ENCODE assay signal across 12 cellular contexts in the genomic region with DNA sequence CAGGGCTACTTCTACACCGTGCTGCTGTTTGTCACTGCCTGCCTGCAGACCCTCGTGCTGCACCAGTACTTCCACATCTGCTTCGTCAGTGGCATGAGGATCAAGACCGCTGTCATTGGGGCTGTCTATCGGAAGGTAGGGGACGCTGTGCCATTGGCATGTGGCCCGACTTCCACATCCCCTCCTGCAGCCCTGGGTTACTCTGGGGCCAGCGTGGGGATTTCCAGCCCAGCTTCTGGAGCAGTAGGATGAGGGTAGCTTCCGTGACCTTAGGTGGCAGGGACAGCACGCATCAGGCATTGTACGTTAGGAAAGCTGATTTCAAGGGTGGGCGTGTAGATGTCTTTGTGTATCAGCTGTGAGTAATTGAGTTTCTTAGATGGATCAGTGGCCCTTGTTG.
DNase-seq lines count a peak whose midpoint lies in the region; ATAC-seq and TF ChIP-seq lines count a peak whose summit lies in the region.
"Had no signal": no experiment of that assay in that cellular context is flagged by ENCODE, and none has a peak within 500 bp of the region (broad histone marks: within the 10 kb centered on the region; RNA-seq: fewer than 3 reads in every experiment).

No MANE protein-coding gene starts in this region.

- intact Hi-C loops in activated T-helper 2 cell treated with anti-CD3 and anti-CD28 coated beads, Interferon-gamma antibody, Interleukin-2, Interleukin-4, amounts not matched to agents 10 μg/mL and 5 μg/mL and 100 μg/mL, durations not matched to agents 14 hours and 24 hours and 36 hours (cut with micrococcal nuclease) = no loop called here
- intact Hi-C loops in ovary (cut with DNase I) = no loop called here

- WGBS in neuronal stem cell (ENCODE audit: extremely low coverage in 2 of 2, insufficient read length in 2 of 2, insufficient replicate concordance in 1 of 2), 2 donors = no CpG with 5 or more reads among the region's 12 CpGs
- WGBS in ovary, 3 donors = 87 to 92% (median 91%) methylated on average over 12 of the region's 12 CpGs

- no peak overlapping the region for H3K23ac ChIP-seq in neuronal stem cell (ENCODE audit: low read depth, low read length, poor library complexity)

- no peak overlapping the region for H2AFZ ChIP-seq in neuronal stem cell (ENCODE audit: low read length)

- H3K27ac Mint-ChIP-seq in HFFc6 = no peak overlapping the region
- peak overlapping the region; percentile 57 for H3K27ac Mint-ChIP-seq in activated T-helper 2 cell treated with anti-CD3 and anti-CD28 coated beads, Interferon-gamma antibody, Interleukin-2, Interleukin-4, amounts not matched to agents 10 μg/mL and 5 μg/mL and 100 μg/mL, durations not matched to agents 14 hours and 24 hours and 36 hours

- H3K4me1 Mint-ChIP-seq in HFFc6 (ENCODE audit: low read depth) = peaks cover 11% of the 10 kb centered on the region; the same call in 1 of the 2 replicates
- H3K4me1 Mint-ChIP-seq in activated T-helper 2 cell treated with anti-CD3 and anti-CD28 coated beads, Interferon-gamma antibody, Interleukin-2, Interleukin-4, amounts not matched to agents 10 μg/mL and 5 μg/mL and 100 μg/mL, durations not matched to agents 14 hours and 24 hours and 36 hours (ENCODE audit: low read depth) = peaks cover 7% of the 10 kb centered on the region

- TF ChIP-seq CTCF in HFFc6 (IDR thresholded peaks at IDR 0.05) (peak; percentile 65), ovary (IDR thresholded peaks at IDR 0.05) (no peak)

- no peak overlapping the region for H2AK5ac ChIP-seq in neuronal stem cell (ENCODE audit: low read depth, low read length)

- no peak overlapping the region for H2BK15ac ChIP-seq in neuronal stem cell (ENCODE audit: low read length)

- no peak for TF ChIP-seq EP300 in ovary (IDR thresholded peaks at IDR 0.05)

- no peak overlapping the region for H3K4me2 ChIP-seq in neuronal stem cell (ENCODE audit: insufficient read depth, low read length, poor library complexity, severe bottlenecking)

- H3K9me3 ChIP-seq in neuronal stem cell (replicated peaks in 1 of 2; ENCODE audit: control insufficient read depth in 2 of 2, insufficient read depth in 1 of 2, low read depth in 1 of 2, low read length in 2 of 2) = no peaks in the 10 kb centered on the region
- H3K9me3 ChIP-seq in ovary = no peaks in the 10 kb centered on the region

- peak; percentile 21 for DNase-seq in SKM-1 (lab: John Stamatoyannopoulos, UW; ENCODE audit: unreplicated experiment)
- DNase-seq in SKM-1 treated with dmso at 0.1 percent for 144 hours (lab: John Stamatoyannopoulos, UW; ENCODE audit: unreplicated experiment) = no peak
- no peak for DNase-seq in HFFc6
- no peak for DNase-seq in activated T-helper 2 cell treated with anti-CD3 and anti-CD28 coated beads, Interferon-gamma antibody, Interleukin-2, Interleukin-4, amounts not matched to agents 10 μg/mL and 5 μg/mL and 100 μg/mL, durations not matched to agents 14 hours and 24 hours and 36 hours (ENCODE audit: low spot score)
- no peak for DNase-seq in neuronal stem cell (ENCODE audit: low spot score)
- DNase-seq in ovary = no peak
- DNase-seq: activated naive CD8-positive, alpha-beta T cell treated with anti-CD3 and anti-CD28 coated beads, Interleukin-2, amount 10 ng/mL, durations not matched to agents 7 days and 5 days; naive thymus-derived CD8-positive, alpha-beta T cell; NCI-H526 treated with DMSO at 0.1 percent for 48 hours; T1000 had no signal

- H3K36me3 Mint-ChIP-seq in HFFc6 (ENCODE audit: low read depth) = peaks cover 45% of the 10 kb centered on the region
- peaks cover 82% of the 10 kb centered on the region for H3K36me3 Mint-ChIP-seq in activated T-helper 2 cell treated with anti-CD3 and anti-CD28 coated beads, Interferon-gamma antibody, Interleukin-2, Interleukin-4, amounts not matched to agents 10 μg/mL and 5 μg/mL and 100 μg/mL, durations not matched to agents 14 hours and 24 hours and 36 hours (ENCODE audit: low read depth)

- H3K18ac ChIP-seq in neuronal stem cell (ENCODE audit: low read length) = no peak overlapping the region

- H4K91ac ChIP-seq in neuronal stem cell (ENCODE audit: low read depth, low read length, poor library complexity) = no peak overlapping the region

- no peak overlapping the region for H3K4ac ChIP-seq in neuronal stem cell (ENCODE audit: low read length)

- H3K36me3 ChIP-seq in neuronal stem cell (replicated peaks in 1 of 2; ENCODE audit: control insufficient read depth in 2 of 2, insufficient read depth in 2 of 2, low read length in 2 of 2) (peaks cover 11 to 33% of the 10 kb centered on the region in 2 donors), ovary (no peaks in the 10 kb centered on the region)

- H2BK5ac ChIP-seq in neuronal stem cell (ENCODE audit: low read length) = no peak overlapping the region

- H3K9me3 Mint-ChIP-seq in HFFc6 = no peaks in the 10 kb centered on the region
- no peaks in the 10 kb centered on the region for H3K9me3 Mint-ChIP-seq in activated T-helper 2 cell treated with anti-CD3 and anti-CD28 coated beads, Interferon-gamma antibody, Interleukin-2, Interleukin-4, amounts not matched to agents 10 μg/mL and 5 μg/mL and 100 μg/mL, durations not matched to agents 14 hours and 24 hours and 36 hours
- H3K9me3 Mint-ChIP-seq: activated naive CD8-positive, alpha-beta T cell treated with anti-CD3 and anti-CD28 coated beads, Interleukin-2, amount 10 ng/mL, durations not matched to agents 7 days and 5 days; naive thymus-derived CD8-positive, alpha-beta T cell had no signal

- TF ChIP-seq POLR2A in ovary (IDR thresholded peaks at IDR 0.05) = no peak

- no peak overlapping the region for H3K14ac ChIP-seq in neuronal stem cell (ENCODE audit: low read length)

- H2BK12ac ChIP-seq in neuronal stem cell (ENCODE audit: low read length) = no peak overlapping the region

- H3K4me3 Mint-ChIP-seq in HFFc6 = no peak overlapping the region
- H3K4me3 Mint-ChIP-seq in activated T-helper 2 cell treated with anti-CD3 and anti-CD28 coated beads, Interferon-gamma antibody, Interleukin-2, Interleukin-4, amounts not matched to agents 10 μg/mL and 5 μg/mL and 100 μg/mL, durations not matched to agents 14 hours and 24 hours and 36 hours (ENCODE audit: low read depth) = no peak overlapping the region
- H3K4me3 Mint-ChIP-seq: activated naive CD8-positive, alpha-beta T cell treated with anti-CD3 and anti-CD28 coated beads, Interleukin-2, amount 10 ng/mL, durations not matched to agents 7 days and 5 days; naive thymus-derived CD8-positive, alpha-beta T cell had no signal

- peaks cover 5% of the 10 kb centered on the region for H3K27me3 Mint-ChIP-seq in HFFc6 (ENCODE audit: insufficient read depth)
- H3K27me3 Mint-ChIP-seq in activated T-helper 2 cell treated with anti-CD3 and anti-CD28 coated beads, Interferon-gamma antibody, Interleukin-2, Interleukin-4, amounts not matched to agents 10 μg/mL and 5 μg/mL and 100 μg/mL, durations not matched to agents 14 hours and 24 hours and 36 hours (ENCODE audit: low read depth) = no peaks in the 10 kb centered on the region
- H3K27me3 Mint-ChIP-seq: activated naive CD8-positive, alpha-beta T cell treated with anti-CD3 and anti-CD28 coated beads, Interleukin-2, amount 10 ng/mL, durations not matched to agents 7 days and 5 days; naive thymus-derived CD8-positive, alpha-beta T cell had no signal

- no peak overlapping the region for H3K27ac ChIP-seq in neuronal stem cell (replicated peaks; ENCODE audit: low read length)
- H3K27ac ChIP-seq in ovary = no peak overlapping the region

- no peaks in the 10 kb centered on the region for H3K79me1 ChIP-seq in neuronal stem cell (ENCODE audit: low read depth, low read length)

- peak overlapping the region; percentile 30 for H3K9ac ChIP-seq in neuronal stem cell (ENCODE audit: low read depth, low read length, poor library complexity)

- H2BK120ac ChIP-seq in neuronal stem cell (ENCODE audit: low read depth, low read length) = no peak overlapping the region

- peaks cover 0 to 6% of the 10 kb centered on the region in 2 donors for H3K4me1 ChIP-seq in neuronal stem cell (ENCODE audit: control insufficient read depth in 2 of 2, insufficient read depth in 1 of 2, low read depth in 1 of 2, low read length in 2 of 2)
- H3K4me1 ChIP-seq in ovary (ENCODE audit: insufficient read depth) = no peaks in the 10 kb centered on the region

- H3K4me3 ChIP-seq in neuronal stem cell (ENCODE audit: low read length in 2 of 2) (no peak overlapping the region), ovary (no peak overlapping the region)

- H4K8ac ChIP-seq in neuronal stem cell (ENCODE audit: low read depth, low read length) = no peak overlapping the region

- H3K27me3 ChIP-seq in neuronal stem cell (ENCODE audit: control insufficient read depth in 3 of 3, insufficient read depth in 3 of 3, low read depth in 1 of 3, low read length in 3 of 3) = no peaks in the 10 kb centered on the region
- no peaks in the 10 kb centered on the region for H3K27me3 ChIP-seq in ovary

- ATAC-seq in GM21717 (IDR thresholded peaks at IDR 0.05; ENCODE audit: unreplicated experiment) (no peak), HG03039 (IDR thresholded peaks at IDR 0.05; ENCODE audit: unreplicated experiment) (no peak)
- ATAC-seq: naive thymus-derived CD8-positive, alpha-beta T cell had no signal
